Comparison of ENCODE assay signal across 15 cellular contexts in genomic region chr12:93825926-93826599, GRCh38.
DNase-seq lines count a peak whose midpoint lies in the region; ATAC-seq and TF ChIP-seq lines count a peak whose summit lies in the region.
"Had no signal": no experiment of that assay in that cellular context is flagged by ENCODE, and none has a peak within 500 bp of the region (broad histone marks: within the 10 kb centered on the region; RNA-seq: fewer than 3 reads in every experiment).

No MANE protein-coding gene starts in this region.

- BruUV-seq in PC-9 (replicated peaks; lab: Mats Ljungman, UMichigan) = no TSS peak

- no peaks in the 10 kb centered on the region for H3K27me3 ChIP-seq in heart left ventricle
- no peaks in the 10 kb centered on the region for H3K27me3 ChIP-seq in sigmoid colon
- H3K27me3 ChIP-seq in PC-9 (ENCODE audit: insufficient read depth, low read depth) = no peaks in the 10 kb centered on the region
- H3K27me3 ChIP-seq: BLaER1 had no signal

- POLR2A ChIA-PET in PC-9 (lab: Charles Lee; ENCODE audit: unreplicated experiment) = no interaction called here

- DNase-seq in amniotic epithelial cell (ENCODE audit: low read depth) = peak; percentile 27
- DNase-seq in heart left ventricle = no peak
- DNase-seq in sigmoid colon = no peak
- no peak for DNase-seq in PC-9
- DNase-seq in posterior cingulate gyrus = no peak
- no peak for DNase-seq in NCI-H1436 (lab: John Stamatoyannopoulos, UW)
- DNase-seq: activated CD8-positive, alpha-beta memory T cell treated with anti-CD3 and anti-CD28 coated beads, Interleukin-2, amount 50 U/mL, for 4 hours; dermis blood vessel endothelial cell; left colon; NCI-H1048; SHP77 had no signal

- H4K20me1 ChIP-seq in PC-9 (ENCODE audit: insufficient read depth) = no peaks in the 10 kb centered on the region
- H4K20me1 ChIP-seq: BLaER1 had no signal

- H3K4me1 ChIP-seq in heart left ventricle (peaks cover 0 to 72% (median 52%) of the 10 kb centered on the region in 12 donors), sigmoid colon (peaks cover 0 to 62% (median 54%) of the 10 kb centered on the region in 4 donors), PC-9 (replicated peaks; ENCODE audit: insufficient read depth) (no peaks in the 10 kb centered on the region)

- H3K4me3 ChIP-seq in heart left ventricle (peak overlapping the region in 1 of 12 donors; percentile 5), sigmoid colon (peak overlapping the region in 1 of 4 donors; percentile 5), PC-9 (no peak overlapping the region)
- H3K4me3 ChIP-seq: BLaER1 had no signal

- H3K79me2 ChIP-seq in PC-9 (ENCODE audit: low read depth) = no peaks in the 10 kb centered on the region

- CTCF ChIA-PET in PC-9 (lab: Charles Lee) = interaction anchor here (0.6 kb wide), 1 partner anchor 239 kb away, joined by 4 read pairs; no protein-coding TSS in a partner anchor

- H3K9me2 ChIP-seq in PC-9 (ENCODE audit: insufficient read depth) = peaks cover 4% of the 10 kb centered on the region; the same call in 1 of the 2 replicates

- TF ChIP-seq CTCF in C4-2B (conservative IDR thresholded peaks at IDR 0.05) (no peak; the same call in 1 of the 2 replicates), heart left ventricle (IDR thresholded peaks at IDR 0.05) (no peak), sigmoid colon (IDR thresholded peaks at IDR 0.05) (no peak), PC-9 (conservative IDR thresholded peaks at IDR 0.05) (no peak)

- H3F3A ChIP-seq in PC-9 (ENCODE audit: insufficient read depth, low read depth) = no peaks in the 10 kb centered on the region

- 13 to 22% (median 15%) methylated on average over 6 of the region's 6 CpGs for WGBS in heart left ventricle, 4 donors
- WGBS in sigmoid colon, 2 donors = 70 to 80% methylated on average over 6 of the region's 6 CpGs

- intact Hi-C loops in heart left ventricle (cut with DNase I) (loop anchor here in 2 of 10 donors (5.0 to 10.0 kb wide), 3 partner anchors 41 to 249 kb away; no protein-coding TSS in a partner anchor), sigmoid colon (cut with DNase I) (loop anchor here (5.0 kb wide), 2 partner anchors 66 to 254 kb away; partner anchors contain the start of gene SOCS2), PC-9 (cut with micrococcal nuclease; ENCODE audit: unreplicated experiment) (no loop called here), posterior cingulate gyrus (cut with DNase I) (no loop called here)

- peak overlapping the region; percentile 56; the same call in 1 of the 2 replicates for H3K27ac ChIP-seq in C4-2B
- H3K27ac ChIP-seq in heart left ventricle = peak overlapping the region; percentile 17 to 73 (median 62)
- peak overlapping the region; percentile 74 to 91 (median 80) for H3K27ac ChIP-seq in sigmoid colon
- no peak overlapping the region for H3K27ac ChIP-seq in PC-9
- H3K27ac ChIP-seq: BLaER1 had no signal

- peak in 1 of 4 donors; percentile 48 for ATAC-seq in heart left ventricle
- no peak for ATAC-seq in HG03342 (IDR thresholded peaks at IDR 0.05; ENCODE audit: unreplicated experiment)
- ATAC-seq: activated naive CD4-positive, alpha-beta T cell treated with anti-CD3 and anti-CD28 coated beads, Interleukin-2, amount 50 U/mL, for 72 hours; left colon had no signal

- TF ChIP-seq POLR2A in heart left ventricle (IDR thresholded peaks at IDR 0.05) = no peak
- no peak for TF ChIP-seq POLR2A in sigmoid colon (IDR thresholded peaks at IDR 0.05)

- TF ChIP-seq EP300 in sigmoid colon (IDR thresholded peaks at IDR 0.05) = peak in 2 of 4 donors; percentile 37 to 83

- H3K36me3 ChIP-seq in heart left ventricle (no peaks in the 10 kb centered on the region), sigmoid colon (no peaks in the 10 kb centered on the region), PC-9 (ENCODE audit: low read depth) (no peaks in the 10 kb centered on the region)
- H3K36me3 ChIP-seq: BLaER1 had no signal

- H2AFZ ChIP-seq in PC-9 = no peak overlapping the region

- H3K9me3 ChIP-seq in heart left ventricle (no peaks in the 10 kb centered on the region), sigmoid colon (no peaks in the 10 kb centered on the region), PC-9 (ENCODE audit: insufficient read depth, low read depth) (no peaks in the 10 kb centered on the region)
- H3K9me3 ChIP-seq: BLaER1 had no signal

- H3K4me2 ChIP-seq in PC-9 = no peak overlapping the region
- H3K4me2 ChIP-seq: BLaER1 had no signal
